ENCODE assay signal across 13 cellular contexts in genomic region chr21:35324372-35325220, GRCh38.
DNase-seq lines count a peak whose midpoint lies in the region; ATAC-seq and TF ChIP-seq lines count a peak whose summit lies in the region.
"Had no signal": no experiment of that assay in that cellular context is flagged by ENCODE, and none has a peak within 500 bp of the region (broad histone marks: within the 10 kb centered on the region; RNA-seq: fewer than 3 reads in every experiment).

No MANE protein-coding gene starts in this region.

- H3K79me2 ChIP-seq in ACC112 (ENCODE audit: control insufficient read depth, insufficient read depth, low read length, unreplicated experiment), result no peaks in the 10 kb centered on the region

- peak overlapping the region; percentile 76 for H2AFZ ChIP-seq in ACC112 (ENCODE audit: low read length, unreplicated experiment)

- H3K4me1 ChIP-seq in ACC112 (ENCODE audit: control insufficient read depth, insufficient read depth, low read length, unreplicated experiment), result peaks cover 29% of the 10 kb centered on the region
- peaks cover 4 to 23% (median 17%) of the 10 kb centered on the region in 4 donors for H3K4me1 ChIP-seq in esophagus muscularis mucosa
- H3K4me1 ChIP-seq: BE2C had no signal

- TF ChIP-seq CTCF in esophagus muscularis mucosa (IDR thresholded peaks at IDR 0.05), result peak in 1 of 3 experiments; percentile 10

- peak; percentile 8 for TF ChIP-seq EP300 in esophagus muscularis mucosa (IDR thresholded peaks at IDR 0.05)

- H3K4me3 ChIP-seq in ACC112 (ENCODE audit: low read depth, low read length), result peak overlapping the region; percentile 54
- no peak overlapping the region for H3K4me3 ChIP-seq in MG63
- no peak overlapping the region for H3K4me3 ChIP-seq in esophagus muscularis mucosa
- H3K4me3 ChIP-seq: cardiac muscle cell had no signal

- ATAC-seq in HG03135 (IDR thresholded peaks at IDR 0.05; ENCODE audit: unreplicated experiment) (no peak), GM19463 (IDR thresholded peaks at IDR 0.05; ENCODE audit: unreplicated experiment) (no peak), HG03280 (IDR thresholded peaks at IDR 0.05; ENCODE audit: unreplicated experiment) (no peak)

- DNase-seq in MG63, result peak; percentile 10
- DNase-seq in esophagus muscularis mucosa (ENCODE audit: extremely low spot score), result peak; percentile 85
- peak; percentile 88 for DNase-seq in myocyte (ENCODE audit: low read depth)
- no peak for DNase-seq in posterior cingulate gyrus
- DNase-seq: BE2C; H9; NCI-H748 treated with DMSO at 0.1 percent for 48 hours; stimulated activated CD4-positive, alpha-beta T cell treated with anti-CD3 and anti-CD28 coated beads, Interleukin-4, amount 100 ng/mL, for 24 hours had no signal

- intact Hi-C loops in esophagus muscularis mucosa (cut with DNase I) (no loop called here), posterior cingulate gyrus (cut with DNase I) (loop anchor here (5.0 kb wide), 1 partner anchor 53 kb away; no protein-coding TSS in a partner anchor)

- no peaks in the 10 kb centered on the region for H3K9me3 ChIP-seq in MG63
- H3K9me3 ChIP-seq in esophagus muscularis mucosa, result no peaks in the 10 kb centered on the region
- H3K9me3 ChIP-seq: BE2C had no signal

- 60% methylated on average over 14 of the region's 14 CpGs for WGBS in esophagus muscularis mucosa

- H3K36me3 ChIP-seq in ACC112 (ENCODE audit: insufficient read depth, low read length), result no peaks in the 10 kb centered on the region
- H3K36me3 ChIP-seq in MG63, result no peaks in the 10 kb centered on the region
- no peaks in the 10 kb centered on the region for H3K36me3 ChIP-seq in esophagus muscularis mucosa
- H3K36me3 ChIP-seq: BE2C, cardiac muscle cell had no signal

- peak overlapping the region; percentile 95 for H3K27ac ChIP-seq in ACC112 (ENCODE audit: low read depth, low read length)
- peak overlapping the region; percentile 49 to 71 (median 66) for H3K27ac ChIP-seq in esophagus muscularis mucosa (replicated peaks in 1 of 4)
- H3K27ac ChIP-seq: cardiac muscle cell had no signal

- H3K27me3 ChIP-seq in ACC112 (ENCODE audit: insufficient read depth, low read length) (no peaks in the 10 kb centered on the region), MG63 (no peaks in the 10 kb centered on the region), esophagus muscularis mucosa (no peaks in the 10 kb centered on the region)
- H3K27me3 ChIP-seq: BE2C had no signal

- no peak for TF ChIP-seq POLR2A in esophagus muscularis mucosa (IDR thresholded peaks at IDR 0.05; ENCODE audit: low read depth)

Comparison
In these comparisons a context has a peak if more than half of its experiments do, and no peak if none do; other contexts are left out.
1. DNase-seq: peak in MG63 (single experiment), esophagus muscularis mucosa (single experiment) and myocyte (single experiment); none in posterior cingulate gyrus (0 of 10).